In genomic region chr6:121849477-121849876, GRCh38 we compare ENCODE assay signal across 8 cellular contexts.
DNase-seq lines count a peak whose midpoint lies in the region; ATAC-seq and FAIRE-seq lines count a peak whose summit lies in the region.

No MANE protein-coding gene starts in this region.

- no peak overlapping the region for H3K4me3 ChIP-seq in mesenchymal stem cell (ENCODE audit: insufficient read depth in 1 of 2, low read depth in 1 of 2, low read length in 2 of 2)

- H4K91ac ChIP-seq in mesenchymal stem cell (ENCODE audit: low read length): no peak overlapping the region

- peak; percentile 6 for DNase-seq in NK-92 treated with Interleukin-12 subunit alpha and Interleukin-12 subunit beta, amount 100 ng/mL, for 24 hours (lab: John Stamatoyannopoulos, UW)
- no peak for DNase-seq in NK-92 (lab: John Stamatoyannopoulos, UW; ENCODE audit: unreplicated experiment)
- peak; percentile 36 for DNase-seq in RCC 7860 (ENCODE audit: low spot score)
- DNase-seq in dermis microvascular lymphatic vessel endothelial cell (ENCODE audit: low read depth in 2 of 2): peak; percentile 79 to 90
- peak; percentile 80 for DNase-seq in mesenchymal stem cell
- DNase-seq in NCI-H2196 (lab: John Stamatoyannopoulos, UW; ENCODE audit: unreplicated experiment): no peak

- no peaks in the 10 kb centered on the region for H3K27me3 ChIP-seq in mesenchymal stem cell (ENCODE audit: control insufficient read depth in 1 of 2, insufficient read depth in 1 of 2, low read length in 2 of 2)

- no peak overlapping the region for H3K14ac ChIP-seq in mesenchymal stem cell (ENCODE audit: low read length in 2 of 2)

- FAIRE-seq in RCC 7860 (lab: Jason Lieb, UNC): peak; percentile 23

- H3K4me1 ChIP-seq in mesenchymal stem cell (ENCODE audit: control insufficient read depth, insufficient read depth, low read depth, low read length): no peaks in the 10 kb centered on the region

- H3K23ac ChIP-seq in mesenchymal stem cell (ENCODE audit: low read length in 2 of 2): no peak overlapping the region

- no peaks in the 10 kb centered on the region for H3K36me3 ChIP-seq in mesenchymal stem cell (ENCODE audit: control insufficient read depth in 1 of 2, insufficient read depth in 2 of 2, low read depth in 1 of 2, low read length in 2 of 2)

- no peak overlapping the region for H3K27ac ChIP-seq in mesenchymal stem cell (ENCODE audit: low read length, poor library complexity, severe bottlenecking)

- H2AK5ac ChIP-seq in mesenchymal stem cell (ENCODE audit: low read length, severe bottlenecking): no peak overlapping the region

- H2BK12ac ChIP-seq in mesenchymal stem cell (ENCODE audit: low read length in 2 of 2): no peak overlapping the region

- no peak overlapping the region for H3K18ac ChIP-seq in mesenchymal stem cell (ENCODE audit: low read depth in 1 of 2, low read length in 2 of 2)

- H2BK5ac ChIP-seq in mesenchymal stem cell (ENCODE audit: low read depth, low read length, poor library complexity, severe bottlenecking): no peak overlapping the region

- ATAC-seq in GM21515 (IDR thresholded peaks at IDR 0.05; ENCODE audit: unreplicated experiment) (peak; percentile 95), HG03575 (IDR thresholded peaks at IDR 0.05; ENCODE audit: extremely low read depth, insufficient number of reproducible peaks, low FRiP score, unreplicated experiment) (peak; percentile 69)

- peak overlapping the region; percentile 30 to 58 for H3K4ac ChIP-seq in mesenchymal stem cell (ENCODE audit: low read depth in 1 of 2, low read length in 2 of 2)

- no peaks in the 10 kb centered on the region for H3K9me3 ChIP-seq in mesenchymal stem cell (ENCODE audit: control insufficient read depth, low read length)

- no peak overlapping the region for H4K8ac ChIP-seq in mesenchymal stem cell (ENCODE audit: low read length)

- 8% methylated on average over 2 of the region's 5 CpGs for WGBS in mesenchymal stem cell

- H3K4me2 ChIP-seq in mesenchymal stem cell (ENCODE audit: low read length, poor library complexity, severe bottlenecking): no peak overlapping the region

- peak overlapping the region; percentile 33 for H3K9ac ChIP-seq in mesenchymal stem cell (ENCODE audit: low read length)

- H2BK120ac ChIP-seq in mesenchymal stem cell (ENCODE audit: low read depth, low read length): no peak overlapping the region

- no peak overlapping the region for H2AFZ ChIP-seq in mesenchymal stem cell (ENCODE audit: low read depth, low read length)

- H3K79me1 ChIP-seq in mesenchymal stem cell (replicated peaks; ENCODE audit: low read length, poor library complexity, severe bottlenecking): no peaks in the 10 kb centered on the region

- H2BK15ac ChIP-seq in mesenchymal stem cell (ENCODE audit: low read depth, poor library complexity, severe bottlenecking): no peak overlapping the region

Comparison
In these comparisons a context has a peak if more than half of its experiments do, and no peak if none do; other contexts are left out.
1. DNase-seq: peak in NK-92 treated with Interleukin-12 subunit alpha and Interleukin-12 subunit beta, amount 100 ng/mL, for 24 hours (single experiment), RCC 7860 (single experiment), dermis microvascular lymphatic vessel endothelial cell (2 of 2) and mesenchymal stem cell (single experiment); none in NK-92 (single experiment) and NCI-H2196 (single experiment).